In the genomic region with DNA sequence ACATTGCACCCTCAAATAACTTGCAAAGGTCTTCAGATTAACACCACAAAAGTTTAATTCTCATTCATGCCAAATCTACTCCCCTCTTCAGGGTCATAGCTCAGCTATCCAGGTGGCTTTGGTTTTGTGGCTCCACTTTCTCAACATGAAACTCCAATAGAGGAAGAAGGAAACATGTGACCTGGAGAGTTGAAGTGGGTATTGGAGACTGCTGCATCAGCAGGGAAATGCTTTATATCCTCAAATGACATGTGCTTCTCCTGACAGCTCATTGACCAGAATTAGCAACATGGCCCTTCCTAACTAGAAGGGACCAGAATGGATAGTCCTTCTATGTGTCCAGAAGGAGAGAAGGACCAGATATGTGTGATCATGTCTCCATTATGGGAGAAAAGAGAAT, we compare ENCODE assay signal across 12 cellular contexts.
DNase-seq lines count a peak whose midpoint lies in the region; ATAC-seq lines count a peak whose summit lies in the region.
"Had no signal": no experiment of that assay in that cellular context is flagged by ENCODE, and none has a peak within 500 bp of the region (broad histone marks: within the 10 kb centered on the region; RNA-seq: fewer than 3 reads in every experiment).

No MANE protein-coding gene starts in this region.

- H3K9me3 Mint-ChIP-seq in activated CD8-positive, alpha-beta memory T cell treated with anti-CD3 and anti-CD28 coated beads, Interleukin-2, amount 10 ng/mL, durations not matched to agents 7 days and 5 days (ENCODE audit: low read depth): no peaks in the 10 kb centered on the region
- no peaks in the 10 kb centered on the region for H3K9me3 Mint-ChIP-seq in stimulated activated naive B cell treated with anti-CD40 and anti-IgM and Interleukin-4, amounts not matched to agents 10 μg/mL and 1 μg/mL and 100 μg/mL, for 72 hours
- H3K9me3 Mint-ChIP-seq in activated T-helper 1 cell treated with anti-CD3 and anti-CD28 coated beads, Interleukin-12 subunit alpha, Interleukin-12 subunit beta, Interleukin-2, Interleukin-4 antibody, amounts not matched to agents 30 ng/mL and 10 ng/mL and 1 ng/mL, durations not matched to agents 14 hours and 24 hours and 36 hours: no peaks in the 10 kb centered on the region
- H3K9me3 Mint-ChIP-seq: activated CD4-positive, alpha-beta memory T cell treated with anti-CD3 and anti-CD28 coated beads, Interleukin-2, amount 10 ng/mL, durations not matched to agents 7 days and 5 days had no signal

- no peak overlapping the region for H3K18ac ChIP-seq in mesendoderm (ENCODE audit: low read length)

- H3K27me3 Mint-ChIP-seq in activated CD8-positive, alpha-beta memory T cell treated with anti-CD3 and anti-CD28 coated beads, Interleukin-2, amount 10 ng/mL, durations not matched to agents 7 days and 5 days: peaks cover 7% of the 10 kb centered on the region
- H3K27me3 Mint-ChIP-seq in stimulated activated naive B cell treated with anti-CD40 and anti-IgM and Interleukin-4, amounts not matched to agents 10 μg/mL and 1 μg/mL and 100 μg/mL, for 72 hours: peaks cover 27 to 54% of the 10 kb centered on the region in 2 donors
- H3K27me3 Mint-ChIP-seq in activated T-helper 1 cell treated with anti-CD3 and anti-CD28 coated beads, Interleukin-12 subunit alpha, Interleukin-12 subunit beta, Interleukin-2, Interleukin-4 antibody, amounts not matched to agents 30 ng/mL and 10 ng/mL and 1 ng/mL, durations not matched to agents 14 hours and 24 hours and 36 hours (ENCODE audit: insufficient read depth): peaks cover 13% of the 10 kb centered on the region

- no peaks in the 10 kb centered on the region for H3K36me3 Mint-ChIP-seq in activated CD8-positive, alpha-beta memory T cell treated with anti-CD3 and anti-CD28 coated beads, Interleukin-2, amount 10 ng/mL, durations not matched to agents 7 days and 5 days
- H3K36me3 Mint-ChIP-seq in stimulated activated naive B cell treated with anti-CD40 and anti-IgM and Interleukin-4, amounts not matched to agents 10 μg/mL and 1 μg/mL and 100 μg/mL, for 72 hours: no peaks in the 10 kb centered on the region
- no peaks in the 10 kb centered on the region for H3K36me3 Mint-ChIP-seq in activated T-helper 1 cell treated with anti-CD3 and anti-CD28 coated beads, Interleukin-12 subunit alpha, Interleukin-12 subunit beta, Interleukin-2, Interleukin-4 antibody, amounts not matched to agents 30 ng/mL and 10 ng/mL and 1 ng/mL, durations not matched to agents 14 hours and 24 hours and 36 hours (ENCODE audit: low read depth)
- H3K36me3 Mint-ChIP-seq: activated naive CD8-positive, alpha-beta T cell had no signal

- no peak overlapping the region for H4K8ac ChIP-seq in mesendoderm (ENCODE audit: low read depth, low read length)

- no peak overlapping the region for H2AK5ac ChIP-seq in mesendoderm (ENCODE audit: low read length)

- intact Hi-C loops in activated T-helper 1 cell treated with anti-CD3 and anti-CD28 coated beads, Interleukin-12 subunit alpha, Interleukin-12 subunit beta, Interleukin-2, Interleukin-4 antibody, amounts not matched to agents 30 ng/mL and 10 ng/mL and 1 ng/mL, durations not matched to agents 14 hours and 24 hours and 36 hours (cut with micrococcal nuclease): no loop called here

- H3K27ac ChIP-seq in mesendoderm (ENCODE audit: low read depth, low read length): no peak overlapping the region

- no peak overlapping the region for H3K4me3 ChIP-seq in mesendoderm (ENCODE audit: low read length)

- H3K79me2 ChIP-seq in mesendoderm (ENCODE audit: control insufficient read depth, insufficient read depth, low read length): no peaks in the 10 kb centered on the region

- no peak overlapping the region for H3K4me2 ChIP-seq in mesendoderm (ENCODE audit: low read length)

- H3K27ac Mint-ChIP-seq in activated CD8-positive, alpha-beta memory T cell treated with anti-CD3 and anti-CD28 coated beads, Interleukin-2, amount 10 ng/mL, durations not matched to agents 7 days and 5 days: no peak overlapping the region
- no peak overlapping the region for H3K27ac Mint-ChIP-seq in stimulated activated naive B cell treated with anti-CD40 and anti-IgM and Interleukin-4, amounts not matched to agents 10 μg/mL and 1 μg/mL and 100 μg/mL, for 72 hours
- no peak overlapping the region for H3K27ac Mint-ChIP-seq in activated T-helper 1 cell treated with anti-CD3 and anti-CD28 coated beads, Interleukin-12 subunit alpha, Interleukin-12 subunit beta, Interleukin-2, Interleukin-4 antibody, amounts not matched to agents 30 ng/mL and 10 ng/mL and 1 ng/mL, durations not matched to agents 14 hours and 24 hours and 36 hours
- H3K27ac Mint-ChIP-seq: activated CD4-positive, alpha-beta memory T cell treated with anti-CD3 and anti-CD28 coated beads, Interleukin-2, amount 10 ng/mL, durations not matched to agents 7 days and 5 days; activated naive CD8-positive, alpha-beta T cell had no signal

- peaks cover 31% of the 10 kb centered on the region for H3K4me1 Mint-ChIP-seq in activated CD8-positive, alpha-beta memory T cell treated with anti-CD3 and anti-CD28 coated beads, Interleukin-2, amount 10 ng/mL, durations not matched to agents 7 days and 5 days
- peaks cover 4 to 9% of the 10 kb centered on the region in 2 donors for H3K4me1 Mint-ChIP-seq in stimulated activated naive B cell treated with anti-CD40 and anti-IgM and Interleukin-4, amounts not matched to agents 10 μg/mL and 1 μg/mL and 100 μg/mL, for 72 hours
- peaks cover 12% of the 10 kb centered on the region for H3K4me1 Mint-ChIP-seq in activated T-helper 1 cell treated with anti-CD3 and anti-CD28 coated beads, Interleukin-12 subunit alpha, Interleukin-12 subunit beta, Interleukin-2, Interleukin-4 antibody, amounts not matched to agents 30 ng/mL and 10 ng/mL and 1 ng/mL, durations not matched to agents 14 hours and 24 hours and 36 hours (ENCODE audit: low read depth)

- H2BK5ac ChIP-seq in mesendoderm (ENCODE audit: low read length): no peak overlapping the region

- H3K4me1 ChIP-seq in mesendoderm (ENCODE audit: control insufficient read depth, low read depth, low read length): no peaks in the 10 kb centered on the region

- CTCF ChIA-PET in activated CD8-positive, alpha-beta memory T cell treated with anti-CD3 and anti-CD28 coated beads, Interleukin-2, amount 10 ng/mL, durations not matched to agents 7 days and 5 days (lab: Charles Lee): no interaction called here

- no peaks in the 10 kb centered on the region for H3K27me3 ChIP-seq in mesendoderm (ENCODE audit: insufficient read depth, low read length, poor library complexity)

- H3K4ac ChIP-seq in mesendoderm (ENCODE audit: low read depth, low read length): no peak overlapping the region

- DNase-seq in activated CD8-positive, alpha-beta memory T cell treated with anti-CD3 and anti-CD28 coated beads, Interleukin-2, amount 10 ng/mL, durations not matched to agents 7 days and 5 days: no peak
- DNase-seq in activated CD8-positive, alpha-beta memory T cell treated with anti-CD3 and anti-CD28 coated beads, Interleukin-2, amount 50 U/mL, for 4 hours: no peak
- DNase-seq in NOMO-1 treated with DMSO at 0.1 percent for 48 hours (lab: John Stamatoyannopoulos, UW; ENCODE audit: unreplicated experiment) (peak; percentile 85), AG08396 (ENCODE audit: low spot score) (no peak), mesendoderm (no peak)
- DNase-seq in stimulated activated naive B cell treated with anti-CD40 and anti-IgM and Interleukin-4, amounts not matched to agents 10 μg/mL and 1 μg/mL and 100 μg/mL, for 72 hours: peak; percentile 10
- no peak for DNase-seq in activated T-helper 1 cell treated with anti-CD3 and anti-CD28 coated beads, Interleukin-12 subunit alpha, Interleukin-12 subunit beta, Interleukin-2, Interleukin-4 antibody, amounts not matched to agents 30 ng/mL and 10 ng/mL and 1 ng/mL, durations not matched to agents 14 hours and 24 hours and 36 hours (ENCODE audit: low spot score)
- DNase-seq: activated CD4-positive, alpha-beta memory T cell treated with anti-CD3 and anti-CD28 coated beads, Interleukin-2, amount 10 ng/mL, durations not matched to agents 7 days and 5 days; EL; NCI-H69 had no signal

- H2BK15ac ChIP-seq in mesendoderm (replicated peaks; ENCODE audit: low read depth): no peak overlapping the region

- no peak overlapping the region for H2BK120ac ChIP-seq in mesendoderm (ENCODE audit: low read depth, low read length)

- H3K36me3 ChIP-seq in mesendoderm (ENCODE audit: control insufficient read depth, insufficient read depth, low read length): no peaks in the 10 kb centered on the region

- no peak overlapping the region for H3K23ac ChIP-seq in mesendoderm (ENCODE audit: low read length)

- ATAC-seq in activated CD8-positive, alpha-beta memory T cell treated with anti-CD3 and anti-CD28 coated beads, Interleukin-2, amount 10 ng/mL, durations not matched to agents 7 days and 5 days: peak; percentile 51
- peak; percentile 69 for ATAC-seq in HG02884 (IDR thresholded peaks at IDR 0.05; ENCODE audit: unreplicated experiment)
- peak; percentile 91 to 96 for ATAC-seq in stimulated activated naive B cell treated with anti-CD40 and anti-IgM and Interleukin-4, amounts not matched to agents 10 μg/mL and 1 μg/mL and 100 μg/mL, for 72 hours (replicated peaks)

- no peak overlapping the region for H3K56ac ChIP-seq in mesendoderm (ENCODE audit: low read length)

- H3K4me3 Mint-ChIP-seq in activated CD8-positive, alpha-beta memory T cell treated with anti-CD3 and anti-CD28 coated beads, Interleukin-2, amount 10 ng/mL, durations not matched to agents 7 days and 5 days: no peak overlapping the region
- no peak overlapping the region for H3K4me3 Mint-ChIP-seq in stimulated activated naive B cell treated with anti-CD40 and anti-IgM and Interleukin-4, amounts not matched to agents 10 μg/mL and 1 μg/mL and 100 μg/mL, for 72 hours
- no peak overlapping the region for H3K4me3 Mint-ChIP-seq in activated T-helper 1 cell treated with anti-CD3 and anti-CD28 coated beads, Interleukin-12 subunit alpha, Interleukin-12 subunit beta, Interleukin-2, Interleukin-4 antibody, amounts not matched to agents 30 ng/mL and 10 ng/mL and 1 ng/mL, durations not matched to agents 14 hours and 24 hours and 36 hours
- H3K4me3 Mint-ChIP-seq: activated CD4-positive, alpha-beta memory T cell treated with anti-CD3 and anti-CD28 coated beads, Interleukin-2, amount 10 ng/mL, durations not matched to agents 7 days and 5 days; activated naive CD8-positive, alpha-beta T cell had no signal

- no peak overlapping the region for H3K9ac ChIP-seq in mesendoderm (ENCODE audit: low read length)

- no peak overlapping the region for H4K5ac ChIP-seq in mesendoderm (ENCODE audit: low read length)

- H3K79me1 ChIP-seq in mesendoderm (ENCODE audit: low read length): no peaks in the 10 kb centered on the region

Comparison
In these comparisons a context has a peak if more than half of its experiments do, and no peak if none do; other contexts are left out.
1. DNase-seq: peak in NOMO-1 treated with DMSO at 0.1 percent for 48 hours (single experiment) and stimulated activated naive B cell treated with anti-CD40 and anti-IgM and Interleukin-4, amounts not matched to agents 10 μg/mL and 1 μg/mL and 100 μg/mL, for 72 hours (single experiment); none in activated CD8-positive, alpha-beta memory T cell treated with anti-CD3 and anti-CD28 coated beads, Interleukin-2, amount 10 ng/mL, durations not matched to agents 7 days and 5 days (single experiment), activated CD8-positive, alpha-beta memory T cell treated with anti-CD3 and anti-CD28 coated beads, Interleukin-2, amount 50 U/mL, for 4 hours (single experiment), activated T-helper 1 cell treated with anti-CD3 and anti-CD28 coated beads, Interleukin-12 subunit alpha, Interleukin-12 subunit beta, Interleukin-2, Interleukin-4 antibody, amounts not matched to agents 30 ng/mL and 10 ng/mL and 1 ng/mL, durations not matched to agents 14 hours and 24 hours and 36 hours (single experiment), AG08396 (single experiment) and mesendoderm (single experiment).
2. Peak in every context shown above with its lines, with median percentiles within 50 percentile points of each other: ATAC-seq.